In genomic region chr16:88132836-88133506, GRCh38 we compare ENCODE assay signal across 1 cellular context.
TF ChIP-seq lines count a peak whose summit lies in the region.

No MANE protein-coding gene starts in this region.

TF ChIP-seq in SK-N-SH treated with all-trans-retinoic acid at 6 μM for 48 hours, 23 proteins besides CTCF, POLR2A, EP300 and RAD21 (continued from another document):
- TF ChIP-seq, protein P1, sequence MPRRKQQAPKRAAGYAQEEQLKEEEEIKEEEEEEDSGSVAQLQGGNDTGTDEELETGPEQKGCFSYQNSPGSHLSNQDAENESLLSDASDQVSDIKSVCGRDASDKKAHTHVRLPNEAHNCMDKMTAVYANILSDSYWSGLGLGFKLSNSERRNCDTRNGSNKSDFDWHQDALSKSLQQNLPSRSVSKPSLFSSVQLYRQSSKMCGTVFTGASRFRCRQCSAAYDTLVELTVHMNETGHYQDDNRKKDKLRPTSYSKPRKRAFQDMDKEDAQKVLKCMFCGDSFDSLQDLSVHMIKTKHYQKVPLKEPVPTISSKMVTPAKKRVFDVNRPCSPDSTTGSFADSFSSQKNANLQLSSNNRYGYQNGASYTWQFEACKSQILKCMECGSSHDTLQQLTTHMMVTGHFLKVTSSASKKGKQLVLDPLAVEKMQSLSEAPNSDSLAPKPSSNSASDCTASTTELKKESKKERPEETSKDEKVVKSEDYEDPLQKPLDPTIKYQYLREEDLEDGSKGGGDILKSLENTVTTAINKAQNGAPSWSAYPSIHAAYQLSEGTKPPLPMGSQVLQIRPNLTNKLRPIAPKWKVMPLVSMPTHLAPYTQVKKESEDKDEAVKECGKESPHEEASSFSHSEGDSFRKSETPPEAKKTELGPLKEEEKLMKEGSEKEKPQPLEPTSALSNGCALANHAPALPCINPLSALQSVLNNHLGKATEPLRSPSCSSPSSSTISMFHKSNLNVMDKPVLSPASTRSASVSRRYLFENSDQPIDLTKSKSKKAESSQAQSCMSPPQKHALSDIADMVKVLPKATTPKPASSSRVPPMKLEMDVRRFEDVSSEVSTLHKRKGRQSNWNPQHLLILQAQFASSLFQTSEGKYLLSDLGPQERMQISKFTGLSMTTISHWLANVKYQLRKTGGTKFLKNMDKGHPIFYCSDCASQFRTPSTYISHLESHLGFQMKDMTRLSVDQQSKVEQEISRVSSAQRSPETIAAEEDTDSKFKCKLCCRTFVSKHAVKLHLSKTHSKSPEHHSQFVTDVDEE (CRISPR knock-in tag; IDR thresholded peaks at IDR 0.05): no peak
- TF ChIP-seq ZNF8 (CRISPR knock-in tag; IDR thresholded peaks at IDR 0.05): no peak
- no peak for TF ChIP-seq PPARA (CRISPR knock-in tag; IDR thresholded peaks at IDR 0.05; ENCODE audit: borderline replicate concordance)
- TF ChIP-seq PATZ1 (CRISPR knock-in tag; IDR thresholded peaks at IDR 0.05; ENCODE audit: borderline replicate concordance): no peak
- no peak for TF ChIP-seq TOX (CRISPR knock-in tag; IDR thresholded peaks at IDR 0.05; ENCODE audit: borderline replicate concordance)
- no peak for TF ChIP-seq TCF4 (CRISPR knock-in tag; IDR thresholded peaks at IDR 0.05; ENCODE audit: borderline replicate concordance)
- no peak for TF ChIP-seq GLIS3 (CRISPR knock-in tag; IDR thresholded peaks at IDR 0.05)
